Comparison of ENCODE assay signal across 8 cellular contexts in genomic region chr16:3157229-3158013, GRCh38. TPM values are rescaled to one million over a fixed set of nuclear protein-coding genes. Genes with fewer than 3 reads are reported as not detected.
DNase-seq lines count a peak whose midpoint lies in the region; ATAC-seq and TF ChIP-seq lines count a peak whose summit lies in the region.

No MANE protein-coding gene starts in this region.

- H3K4me3 ChIP-seq in iPS-15b (ENCODE audit: low read depth, low read length) (peak overlapping the region; percentile 82), sigmoid colon (peak overlapping the region; percentile 52 to 92 (median 78))

- no peak for TF ChIP-seq CTCF in brain (conservative IDR thresholded peaks at IDR 0.05)
- no peak for TF ChIP-seq CTCF in sigmoid colon (IDR thresholded peaks at IDR 0.05)

- H3K27ac ChIP-seq in sigmoid colon: peak overlapping the region; percentile 78 to 87 (median 86)

- H3K27me3 ChIP-seq in iPS-15b (ENCODE audit: control insufficient read depth, insufficient read depth, low read length): peaks cover 24% of the 10 kb centered on the region
- H3K27me3 ChIP-seq in sigmoid colon: peaks cover 0 to 27% (median 6%) of the 10 kb centered on the region in 3 donors

- intact Hi-C loops in sigmoid colon (cut with DNase I): loop anchor here (10.0 kb wide), 2 partner anchors 243 to 383 kb away; partner anchors contain the start of genes ELOB and FLYWCH1

- WGBS in sigmoid colon, 2 donors: 1 to 2% methylated on average over 58 of the region's 58 CpGs

- no peak for ATAC-seq in GM21360 (IDR thresholded peaks at IDR 0.05; ENCODE audit: unreplicated experiment)

- H3K27ac Mint-ChIP-seq in T-helper 1 cell treated with Interleukin-12 subunit alpha and Interleukin-12 subunit beta and Interleukin-4 antibody, amounts not matched to agents 30 μg/mL and 1 μg/mL, for 36 hours: peak overlapping the region; percentile 84
- H3K27ac Mint-ChIP-seq in brain: peak overlapping the region in 3 of 5 experiments; percentile 33 to 77 (median 58)

- peaks cover 21% of the 10 kb centered on the region for H3K27me3 Mint-ChIP-seq in T-helper 1 cell treated with Interleukin-12 subunit alpha and Interleukin-12 subunit beta and Interleukin-4 antibody, amounts not matched to agents 30 μg/mL and 1 μg/mL, for 36 hours (ENCODE audit: low read depth)
- peaks cover 57% of the 10 kb centered on the region for H3K27me3 Mint-ChIP-seq in brain

- TF ChIP-seq EP300 in sigmoid colon (IDR thresholded peaks at IDR 0.05): no peak

- no peaks in the 10 kb centered on the region for H3K36me3 ChIP-seq in iPS-15b (ENCODE audit: control insufficient read depth, insufficient read depth, low read length)
- H3K36me3 ChIP-seq in sigmoid colon: no peaks in the 10 kb centered on the region

- no peak for TF ChIP-seq POLR2A in sigmoid colon (IDR thresholded peaks at IDR 0.05)

- H3K9me3 ChIP-seq in iPS-15b (ENCODE audit: control insufficient read depth, insufficient read depth, low read length) (no peaks in the 10 kb centered on the region), sigmoid colon (no peaks in the 10 kb centered on the region)

- H3K4me3 Mint-ChIP-seq in T-helper 1 cell treated with Interleukin-12 subunit alpha and Interleukin-12 subunit beta and Interleukin-4 antibody, amounts not matched to agents 30 μg/mL and 1 μg/mL, for 36 hours: peak overlapping the region; percentile 85
- H3K4me3 Mint-ChIP-seq in brain: peak overlapping the region; percentile 88 to 93 (median 90)

- peak overlapping the region; percentile 24 for H3K9ac ChIP-seq in iPS-15b (ENCODE audit: low read depth, low read length)

- H3K4me1 ChIP-seq in iPS-15b (ENCODE audit: control insufficient read depth, insufficient read depth, low read length) (no peaks in the 10 kb centered on the region), sigmoid colon (peaks cover 0 to 28% (median 18%) of the 10 kb centered on the region in 4 donors)

- in situ Hi-C loops in G401 (cut with HindIII; ENCODE audit: low sequenced_read_pairs): no loop called here

- peaks cover 27% of the 10 kb centered on the region for H3K4me1 Mint-ChIP-seq in T-helper 1 cell treated with Interleukin-12 subunit alpha and Interleukin-12 subunit beta and Interleukin-4 antibody, amounts not matched to agents 30 μg/mL and 1 μg/mL, for 36 hours (ENCODE audit: low read depth)
- H3K4me1 Mint-ChIP-seq in brain: peaks cover 28% of the 10 kb centered on the region

- no peaks in the 10 kb centered on the region for H3K9me3 Mint-ChIP-seq in T-helper 1 cell treated with Interleukin-12 subunit alpha and Interleukin-12 subunit beta and Interleukin-4 antibody, amounts not matched to agents 30 μg/mL and 1 μg/mL, for 36 hours
- peaks cover 2 to 27% (median 20%) of the 10 kb centered on the region in 5 experiments for H3K9me3 Mint-ChIP-seq in brain

- DNase-seq in G401 (ENCODE audit: low spot score): peak; percentile 67
- peak; percentile 24 for DNase-seq in NCI-H1417 treated with DMSO at 0.1 percent for 48 hours (lab: John Stamatoyannopoulos, UW)
- peak; percentile 82 for DNase-seq in sigmoid colon
- no peak for DNase-seq in AML-193 (lab: John Stamatoyannopoulos, UW)

- H3K36me3 Mint-ChIP-seq in T-helper 1 cell treated with Interleukin-12 subunit alpha and Interleukin-12 subunit beta and Interleukin-4 antibody, amounts not matched to agents 30 μg/mL and 1 μg/mL, for 36 hours (ENCODE audit: low read depth): peaks cover 9% of the 10 kb centered on the region
- H3K36me3 Mint-ChIP-seq in brain: no peaks in the 10 kb centered on the region

RNA-seq across cellular contexts. Expression of gene ZNF213, which starts 22.6 kb away (rescaled TPM):
- total RNA-seq in G401 (2014; rRNA removed; shearing (Covaris generic)): 0.31 and 0.61 TPM in 2 replicates
- 30.4 TPM for polyA plus RNA-seq in brain (ENCODE audit: insufficient read depth, low read depth, low replicate concordance)
- 10 to 100 TPM in 1 of 4 donors, 1 to 10 TPM in 3; 2.6 to 10.5 (median 5.0) TPM for total RNA-seq in sigmoid colon
- polyA plus RNA-seq in sigmoid colon: 10 to 100 TPM in 1 of 3 donors, 1 to 10 TPM in 2; 7.2 to 11.3 (median 7.2) TPM

RNA-seq across cellular contexts. Expression of gene OR1F1, which starts 30.6 kb away (rescaled TPM):
- total RNA-seq in G401 (2014; rRNA removed; shearing (Covaris generic)): not detected in 2 replicates
- not detected for polyA plus RNA-seq in brain (ENCODE audit: insufficient read depth, low read depth, low replicate concordance)
- not detected for total RNA-seq in sigmoid colon
- not detected for polyA plus RNA-seq in sigmoid colon

RNA-seq across cellular contexts. Expression of gene ZNF205, which starts 45.0 kb away (rescaled TPM):
- total RNA-seq in G401 (2014; rRNA removed; shearing (Covaris generic)): 21.3 and 27.6 TPM in 2 replicates
- 25.2 TPM for polyA plus RNA-seq in brain (ENCODE audit: insufficient read depth, low read depth, low replicate concordance)
- total RNA-seq in sigmoid colon: 10 to 100 TPM; 15.8 to 17.5 (median 16.7) TPM
- polyA plus RNA-seq in sigmoid colon: 10 to 100 TPM in 2 of 3 donors, 1 to 10 TPM in 1; 6.6 to 12.6 (median 10.9) TPM

RNA-seq across cellular contexts. Expression of gene ZSCAN10, which starts 58.3 kb away (rescaled TPM):
- 11.2 and 17.3 TPM in 2 replicates for total RNA-seq in G401 (2014; rRNA removed; shearing (Covaris generic))
- not detected for polyA plus RNA-seq in brain (ENCODE audit: insufficient read depth, low read depth, low replicate concordance)
- not detected for total RNA-seq in sigmoid colon
- not detected for polyA plus RNA-seq in sigmoid colon

Comparison
In these comparisons a context has a peak if more than half of its experiments do, and no peak if none do; other contexts are left out.
1. DNase-seq: peak in G401 (single experiment), NCI-H1417 treated with DMSO at 0.1 percent for 48 hours (single experiment) and sigmoid colon (single experiment); none in AML-193 (0 of 2).